In genomic region chr1:55107989-55108388, GRCh38 we compare ENCODE assay signal across 24 cellular contexts.
"Had no signal": no experiment of that assay in that cellular context is flagged by ENCODE, and none has a peak within 500 bp of the region (broad histone marks: within the 10 kb centered on the region; RNA-seq: fewer than 3 reads in every experiment).

No MANE protein-coding gene starts in this region.

- H3K27ac Mint-ChIP-seq: activated naive CD8-positive, alpha-beta T cell treated with anti-CD3 and anti-CD28 coated beads, Interleukin-2, amount 50 U/mL, for 24 hours; dendritic cell treated with granulocyte-macrophage colony-stimulating factor and Interleukin-4, amounts not matched to agents 40 ng/mL and 50 ng/mL, for 4 days; T-helper 1 cell treated with Interleukin-12 subunit alpha and Interleukin-12 subunit beta and Interleukin-4 antibody, amounts not matched to agents 30 μg/mL and 1 μg/mL, for 36 hours; type B pancreatic cell had no signal

- H3K4me3 Mint-ChIP-seq: activated naive CD8-positive, alpha-beta T cell treated with anti-CD3 and anti-CD28 coated beads, Interleukin-2, amount 50 U/mL, for 24 hours; dendritic cell treated with granulocyte-macrophage colony-stimulating factor and Interleukin-4, amounts not matched to agents 40 ng/mL and 50 ng/mL, for 4 days; naive thymus-derived CD4-positive, alpha-beta T cell; T-helper 1 cell treated with Interleukin-12 subunit alpha and Interleukin-12 subunit beta and Interleukin-4 antibody, amounts not matched to agents 30 μg/mL and 1 μg/mL, for 36 hours; type B pancreatic cell had no signal

- H3K4me1 Mint-ChIP-seq: activated naive CD8-positive, alpha-beta T cell treated with anti-CD3 and anti-CD28 coated beads, Interleukin-2, amount 50 U/mL, for 24 hours had no signal

- DNase-seq: activated CD4-positive, alpha-beta T cell treated with anti-CD3 and anti-CD28 coated beads for 48 hours; activated CD4-positive, alpha-beta T cell treated with anti-CD3 and anti-CD28 coated beads, Interleukin-2, amount 50 U/mL, for 48 hours; activated CD8-positive, alpha-beta memory T cell treated with anti-CD3 and anti-CD28 coated beads, Interleukin-2, amount 50 U/mL, for 48 hours; activated effector memory CD4-positive, alpha-beta T cell treated with Interleukin-2 at 50 U/mL for 16 hours; activated naive CD4-positive, alpha-beta T cell treated with Interleukin-2 at 50 U/mL for 16 hours; activated naive CD8-positive, alpha-beta T cell treated with anti-CD3 and anti-CD28 coated beads, Interleukin-2, amount 50 U/mL, for 24 hours; activated T-cell treated with anti-CD3 and anti-CD28 coated beads, Interleukin-2, amount 50 U/mL, for 48 hours; amygdala; caudate nucleus; esophagus squamous epithelium; foreskin melanocyte; islet precursor cell; left cardiac atrium; mammary epithelial cell; naive thymus-derived CD4-positive, alpha-beta T cell; stimulated activated CD4-positive, alpha-beta T cell treated with anti-CD3 and anti-CD28 coated beads, Interleukin-15, amount 100 ng/mL, for 24 hours; stimulated activated CD4-positive, alpha-beta T cell treated with anti-CD3 and anti-CD28 coated beads, Interleukin-2, amount 100 ng/mL, for 24 hours; stimulated activated naive CD4-positive, alpha-beta T cell treated with Interleukin-2 at 50 U/mL for 16 hours; T-helper 9 cell; uterus had no signal

- H3K27me3 Mint-ChIP-seq: activated naive CD8-positive, alpha-beta T cell treated with anti-CD3 and anti-CD28 coated beads, Interleukin-2, amount 50 U/mL, for 24 hours; dendritic cell treated with granulocyte-macrophage colony-stimulating factor and Interleukin-4, amounts not matched to agents 40 ng/mL and 50 ng/mL, for 4 days; naive thymus-derived CD4-positive, alpha-beta T cell; type B pancreatic cell had no signal

- ATAC-seq: activated CD4-positive, CD25-positive, alpha-beta regulatory T cell treated with anti-CD3 and anti-CD28 coated beads, Interleukin-2, amount 50 U/mL, for 24 hours; activated naive CD8-positive, alpha-beta T cell treated with anti-CD3 and anti-CD28 coated beads, Interleukin-2, amount 50 U/mL, for 24 hours; left cardiac atrium; naive thymus-derived CD4-positive, alpha-beta T cell had no signal

- H3K9me3 Mint-ChIP-seq: activated naive CD8-positive, alpha-beta T cell treated with anti-CD3 and anti-CD28 coated beads, Interleukin-2, amount 50 U/mL, for 24 hours; dendritic cell treated with granulocyte-macrophage colony-stimulating factor and Interleukin-4, amounts not matched to agents 40 ng/mL and 50 ng/mL, for 4 days; type B pancreatic cell had no signal
